Comparison of ENCODE assay signal across 12 cellular contexts in the genomic region with DNA sequence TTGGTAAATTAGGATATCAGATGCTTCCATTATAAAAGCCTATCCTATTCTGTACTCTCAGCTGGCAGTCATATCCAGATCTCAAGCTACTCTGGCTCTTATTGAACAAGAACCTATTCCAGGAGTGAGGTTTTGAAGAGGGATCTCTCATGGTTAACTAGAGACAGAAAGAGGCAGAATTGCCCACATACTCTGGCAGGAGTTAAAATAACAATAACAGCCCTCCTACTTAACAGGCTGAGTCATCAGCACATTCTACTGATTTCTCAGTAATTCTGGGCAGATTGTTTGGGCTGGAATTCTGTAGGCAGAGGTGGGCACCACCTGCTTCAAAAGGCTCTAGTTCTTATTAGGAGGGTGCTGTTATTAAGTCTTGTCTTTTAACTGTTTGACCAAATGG.
DNase-seq lines count a peak whose midpoint lies in the region; ATAC-seq, FAIRE-seq and TF ChIP-seq lines count a peak whose summit lies in the region.
"Had no signal": no experiment of that assay in that cellular context is flagged by ENCODE, and none has a peak within 500 bp of the region (broad histone marks: within the 10 kb centered on the region; RNA-seq: fewer than 3 reads in every experiment).

No MANE protein-coding gene starts in this region.

- H3K4me3 ChIP-seq in foreskin fibroblast (ENCODE audit: low read depth in 1 of 2, low read length in 2 of 2) (no peak overlapping the region), thoracic aorta (peak overlapping the region; percentile 46), mucosa of descending colon (no peak overlapping the region), coronary artery (no peak overlapping the region)
- H3K4me3 ChIP-seq: smooth muscle cell had no signal

- no peaks in the 10 kb centered on the region for H3K27me3 ChIP-seq in thoracic aorta (replicated peaks; ENCODE audit: insufficient read depth)

- intact Hi-C loops in mucosa of descending colon (cut with DNase I, micrococcal nuclease): no loop called here

- H3K9me3 ChIP-seq in thoracic aorta (no peaks in the 10 kb centered on the region), mucosa of descending colon (no peaks in the 10 kb centered on the region)

- no peak for TF ChIP-seq POLR2A in GM12891 (IDR thresholded peaks at IDR 0.05; ENCODE audit: low read depth, low read length)

- no peak for TF ChIP-seq CTCF in foreskin fibroblast (IDR thresholded peaks at IDR 0.05; ENCODE audit: low read depth, low read length)
- no peak for TF ChIP-seq CTCF in thoracic aorta (IDR thresholded peaks at IDR 0.05)
- TF ChIP-seq CTCF in mucosa of descending colon (IDR thresholded peaks at IDR 0.05): no peak
- no peak for TF ChIP-seq CTCF in coronary artery (IDR thresholded peaks at IDR 0.05)

- no peak for ATAC-seq in thoracic aorta (ENCODE audit: insufficient number of reproducible peaks, low FRiP score, low read depth)
- ATAC-seq in mucosa of descending colon: no peak

- H3K4me1 ChIP-seq in thoracic aorta (ENCODE audit: control insufficient read depth in 1 of 2, low read depth in 2 of 2) (peaks cover 8 to 17% of the 10 kb centered on the region in 2 donors), mucosa of descending colon (ENCODE audit: low read depth) (no peaks in the 10 kb centered on the region)

- DNase-seq in NCI-H2029 treated with DMSO at 0.1 percent for 48 hours (lab: John Stamatoyannopoulos, UW) (peak; percentile 18), NCI-H2029 (lab: John Stamatoyannopoulos, UW) (no peak), amniotic epithelial cell (ENCODE audit: low read depth) (peak; percentile 16), foreskin fibroblast (peak; percentile 55 to 78), thoracic aorta (ENCODE audit: low spot score) (no peak), mucosa of descending colon (no peak), GM12891 (ENCODE audit: insufficient read length, low spot score) (no peak), coronary artery (ENCODE audit: low spot score) (no peak)
- DNase-seq: 8988T, SIG-M5 had no signal

- H3K36me3 ChIP-seq in thoracic aorta: no peaks in the 10 kb centered on the region
- H3K36me3 ChIP-seq in mucosa of descending colon (ENCODE audit: low read depth): no peaks in the 10 kb centered on the region

- H3K27ac ChIP-seq in thoracic aorta: peak overlapping the region in 1 of 2 donors; percentile 26
- H3K27ac ChIP-seq in coronary artery: no peak overlapping the region

- no peak for FAIRE-seq in GM12891 (lab: Jason Lieb, UNC)
- FAIRE-seq: colon had no signal

TF ChIP-seq in GM12891, 5 proteins besides CTCF, POLR2A, EP300 and RAD21:
- TF ChIP-seq SPI1 (IDR thresholded peaks at IDR 0.05; ENCODE audit: low read depth, low read length) (no peak), TAF1 (IDR thresholded peaks at IDR 0.05; ENCODE audit: low read depth, low read length) (no peak), POU2F2 (IDR thresholded peaks at IDR 0.05; ENCODE audit: low read depth, low read length) (no peak), POLR2AphosphoS5 (IDR thresholded peaks at IDR 0.05; ENCODE audit: low read depth, low read length) (no peak)
TF ChIP-seq in GM12891: peak in this region for 0.

Comparison
In these comparisons a context has a peak if more than half of its experiments do, and no peak if none do; other contexts are left out.
1. DNase-seq: peak in NCI-H2029 treated with DMSO at 0.1 percent for 48 hours (single experiment), amniotic epithelial cell (single experiment) and foreskin fibroblast (2 of 2); none in NCI-H2029 (single experiment), thoracic aorta (single experiment), mucosa of descending colon (0 of 3), GM12891 (single experiment) and coronary artery (single experiment).